8 cellular contexts compared by ENCODE assay signal in the genomic region with DNA sequence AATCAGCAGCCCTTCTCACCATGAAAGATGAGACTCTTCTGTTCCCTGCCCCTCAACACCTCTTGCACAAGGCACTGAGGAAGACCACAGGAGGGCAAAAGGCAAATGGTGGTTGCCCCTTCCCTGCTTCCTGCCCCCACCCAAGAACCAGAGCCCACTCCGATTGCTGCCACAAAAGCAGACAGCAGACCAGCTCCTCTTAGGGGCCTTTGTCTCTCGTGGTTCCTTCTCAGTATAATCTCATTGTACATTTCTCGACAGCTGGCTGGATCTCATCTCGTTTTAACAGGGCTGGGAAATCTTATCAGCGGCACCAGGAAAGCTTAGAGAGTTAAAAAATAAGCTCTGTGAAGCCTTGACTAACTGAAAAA. TPM values are rescaled to one million over a fixed set of nuclear protein-coding genes. Genes with fewer than 3 reads are reported as not detected.
DNase-seq lines count a peak whose midpoint lies in the region; ATAC-seq and TF ChIP-seq lines count a peak whose summit lies in the region.

No MANE protein-coding gene starts in this region.

- peaks cover 6 to 10% of the 10 kb centered on the region in 2 donors for H3K36me3 Mint-ChIP-seq in CD14-positive monocyte
- H3K36me3 Mint-ChIP-seq in endothelial cell (ENCODE audit: low read depth, unreplicated experiment) = peaks cover 8% of the 10 kb centered on the region

- DNase-seq in CD14-positive monocyte (ENCODE audit: low spot score) (no peak), NCI-H524 treated with DMSO at 0.1 percent for 48 hours (lab: John Stamatoyannopoulos, UW) (peak; percentile 48), endothelial cell (ENCODE audit: low spot score) (no peak), ovary (no peak), NCI-H446 treated with DMSO at 0.1 percent for 48 hours (lab: John Stamatoyannopoulos, UW) (no peak), SKM-1 treated with dmso at 0.1 percent for 144 hours (lab: John Stamatoyannopoulos, UW; ENCODE audit: unreplicated experiment) (no peak)

- no peaks in the 10 kb centered on the region for H3K27me3 ChIP-seq in ovary

- peaks cover 2% of the 10 kb centered on the region for H3K4me1 ChIP-seq in ovary (ENCODE audit: insufficient read depth)

- intact Hi-C loops in CD14-positive monocyte (cut with micrococcal nuclease) (loop anchor here in 1 of 2 donors (5.0 kb wide), 1 partner anchor 145 kb away; no protein-coding TSS in a partner anchor), ovary (cut with DNase I) (loop anchor here in 1 of 4 donors (5.0 kb wide), 1 partner anchor 1085 kb away; a partner anchor contains a TSS)

- H3K4me3 ChIP-seq in ovary = peak overlapping the region; percentile 66

- peak overlapping the region; percentile 12 to 47 for H3K27ac ChIP-seq in ovary

- H3K27ac Mint-ChIP-seq in CD14-positive monocyte (peak overlapping the region in 4 of 7 donors; percentile 19 to 68 (median 64)), endothelial cell (ENCODE audit: unreplicated experiment) (peak overlapping the region; percentile 36)

- peaks cover 3 to 18% (median 12%) of the 10 kb centered on the region in 7 donors for H3K9me3 Mint-ChIP-seq in CD14-positive monocyte
- no peaks in the 10 kb centered on the region for H3K9me3 Mint-ChIP-seq in endothelial cell (ENCODE audit: unreplicated experiment)

- peaks cover 53% of the 10 kb centered on the region for H3K4me1 Mint-ChIP-seq in CD14-positive monocyte
- H3K4me1 Mint-ChIP-seq in endothelial cell (ENCODE audit: unreplicated experiment) = peaks cover 20% of the 10 kb centered on the region

- no peak for TF ChIP-seq EP300 in ovary (IDR thresholded peaks at IDR 0.05)

- peaks cover 0 to 1% (median under 1%) of the 10 kb centered on the region in 3 donors for H3K27me3 Mint-ChIP-seq in CD14-positive monocyte (ENCODE audit: low read depth in 3 of 3)
- H3K27me3 Mint-ChIP-seq in endothelial cell (ENCODE audit: unreplicated experiment) = peaks cover 3% of the 10 kb centered on the region

- no peak for ATAC-seq in HG02763 (IDR thresholded peaks at IDR 0.05; ENCODE audit: unreplicated experiment)
- no peak for ATAC-seq in GM19035 (IDR thresholded peaks at IDR 0.05; ENCODE audit: unreplicated experiment)

- no peaks in the 10 kb centered on the region for H3K36me3 ChIP-seq in ovary

- 26 to 30% (median 28%) methylated on average over 5 of the region's 5 CpGs for WGBS in ovary, 3 donors

- H3K9me3 ChIP-seq in ovary = no peaks in the 10 kb centered on the region

- TF ChIP-seq POLR2A in ovary (IDR thresholded peaks at IDR 0.05) = no peak

- TF ChIP-seq CTCF in CD14-positive monocyte (IDR thresholded peaks at IDR 0.05) = no peak
- no peak for TF ChIP-seq CTCF in endothelial cell (IDR thresholded peaks at IDR 0.05; ENCODE audit: unreplicated experiment)
- no peak for TF ChIP-seq CTCF in ovary (IDR thresholded peaks at IDR 0.05)

- H3K4me3 Mint-ChIP-seq in CD14-positive monocyte (peak overlapping the region; percentile 74 to 88), endothelial cell (ENCODE audit: unreplicated experiment) (peak overlapping the region; percentile 90)

RNA-seq across cellular contexts. Expression of a gene that starts 1.1 kb away (rescaled TPM):
- 1 to 10 TPM; 2.8 to 3.5 TPM for polyA plus RNA-seq in CD14-positive monocyte
- total RNA-seq in endothelial cell (ENCODE audit: unreplicated experiment) = 18.8 TPM
- total RNA-seq in ovary = 10 to 100 TPM in 6 of 7 donors, 1 to 10 TPM in 1; 7.0 to 23.1 (median 17.8) TPM
- 10 to 100 TPM in 1 of 2 donors, 1 to 10 TPM in 1; 9.5 to 19.2 TPM for polyA plus RNA-seq in ovary
